Comparison of ENCODE assay signal across 8 cellular contexts in the genomic region with DNA sequence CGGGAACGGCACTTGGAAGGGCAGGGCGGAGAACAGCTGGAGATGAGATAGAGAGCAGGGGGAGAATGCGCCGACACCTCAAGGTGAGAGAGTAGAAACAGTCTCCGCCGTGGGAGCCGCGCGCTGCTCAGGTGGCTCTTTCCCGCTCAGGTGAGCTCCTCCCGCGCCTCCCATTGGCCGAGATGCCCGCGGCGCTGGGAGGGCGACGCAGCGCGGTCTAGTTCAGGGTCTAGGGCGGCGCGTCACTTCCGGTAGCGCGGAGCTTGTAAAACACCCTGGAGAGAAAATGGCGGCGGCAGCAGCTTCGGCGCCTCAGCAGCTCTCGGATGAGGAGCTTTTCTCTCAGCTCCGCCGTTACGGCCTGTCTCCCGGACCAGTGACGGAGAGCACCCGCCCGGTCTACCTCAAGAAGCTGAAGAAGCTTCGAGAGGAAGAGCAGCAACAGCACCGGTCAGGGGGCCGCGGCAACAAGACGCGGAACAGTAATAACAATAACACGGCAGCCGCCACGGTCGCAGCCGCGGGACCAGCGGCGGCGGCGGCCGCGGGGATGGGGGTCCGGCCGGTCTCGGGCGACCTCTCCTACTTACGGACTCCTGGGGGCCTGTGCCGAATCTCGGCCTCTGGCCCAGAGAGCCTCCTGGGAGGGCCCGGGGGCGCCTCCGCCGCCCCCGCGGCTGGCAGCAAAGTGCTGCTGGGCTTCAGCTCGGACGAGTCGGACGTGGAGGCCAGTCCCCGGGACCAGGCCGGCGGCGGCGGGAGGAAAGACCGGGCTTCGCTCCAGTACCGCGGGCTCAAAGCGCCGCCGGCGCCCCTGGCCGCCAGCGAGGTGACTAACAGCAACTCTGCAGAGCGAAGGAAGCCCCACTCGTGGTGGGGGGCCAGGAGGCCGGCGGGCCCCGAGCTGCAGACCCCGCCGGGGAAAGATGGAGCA. TPM values are rescaled to one million over a fixed set of nuclear protein-coding genes. Genes with fewer than 3 reads are reported as not detected.
A peak's percentile ranks its signal among the peaks of the same experiment; 100 is the strongest.
DNase-seq lines count a peak whose midpoint lies in the region; ATAC-seq and TF ChIP-seq lines count a peak whose summit lies in the region.

Gene LEMD3 (plus strand): TSS at position 273 of the 934 bp plus-strand sequence. CDS start 14 bp downstream, at position 287.

- intact Hi-C loops in vagina (cut with DNase I): no loop called here

- H3K36me3 ChIP-seq in rectal smooth muscle tissue (ENCODE audit: control insufficient read depth, insufficient read depth, low read length) (no peaks in the 10 kb centered on the region), vagina (peaks cover 0 to 5% of the 10 kb centered on the region in 2 donors)

- H3K4me3 ChIP-seq in astrocyte of the cerebellum (ENCODE audit: low read depth, low read length): peak within 1 kb of the TSS; percentile 87
- H3K4me3 ChIP-seq in rectal smooth muscle tissue (ENCODE audit: low read length): peak within 1 kb of the TSS; percentile 97
- H3K4me3 ChIP-seq in vagina: peak within 1 kb of the TSS; percentile 58 to 75

- H3K27ac ChIP-seq in rectal smooth muscle tissue (ENCODE audit: low read depth, low read length): peak within 1 kb of the TSS; percentile 93
- H3K27ac ChIP-seq in vagina: peak within 1 kb of the TSS; percentile 87

- TF ChIP-seq POLR2A in vagina (IDR thresholded peaks at IDR 0.05): peak in 1 of 2 donors; percentile 80

- peaks cover 9% of the 10 kb centered on the region for H3K4me1 ChIP-seq in rectal smooth muscle tissue (ENCODE audit: control insufficient read depth, insufficient read depth, low read length)
- peaks cover 52% of the 10 kb centered on the region for H3K4me1 ChIP-seq in vagina

- H3K27me3 ChIP-seq in rectal smooth muscle tissue (ENCODE audit: control insufficient read depth, insufficient read depth, low read length) (no peaks in the 10 kb centered on the region), vagina (no peaks in the 10 kb centered on the region)

- peak within 1 kb of the TSS; percentile 89 for H3K9ac ChIP-seq in rectal smooth muscle tissue (ENCODE audit: low read length)

- in situ Hi-C loops in astrocyte of the cerebellum (cut with HindIII; ENCODE audit: low sequenced_read_pairs): no loop called here

- TF ChIP-seq CTCF in astrocyte of the cerebellum (IDR thresholded peaks at IDR 0.05; ENCODE audit: low read depth, low read length, missing control alignments) (no peak), vagina (IDR thresholded peaks at IDR 0.05) (no peak)

- H3K9me3 ChIP-seq in vagina: no peaks in the 10 kb centered on the region

- DNase-seq in NCI-H2081 (lab: John Stamatoyannopoulos, UW) (peak; percentile 95 to 98), T-helper 9 cell (peak; percentile 93), astrocyte of the cerebellum (ENCODE audit: low read depth) (peak; percentile 76), hepatic stellate cell (ENCODE audit: low spot score) (peak; percentile 91), vagina (ENCODE audit: extremely low spot score in 2 of 2) (peak in 1 of 2 donors; percentile 94)

- ATAC-seq in GM18517 (IDR thresholded peaks at IDR 0.05; ENCODE audit: unreplicated experiment): peak; percentile 84
- ATAC-seq in HG03039 (IDR thresholded peaks at IDR 0.05; ENCODE audit: unreplicated experiment): peak; percentile 92

RNA-seq across cellular contexts. Expression of gene LEMD3, which starts in this region (rescaled TPM):
- 35.8 TPM for total RNA-seq in vagina
